8 cellular contexts compared by ENCODE assay signal in the genomic region with DNA sequence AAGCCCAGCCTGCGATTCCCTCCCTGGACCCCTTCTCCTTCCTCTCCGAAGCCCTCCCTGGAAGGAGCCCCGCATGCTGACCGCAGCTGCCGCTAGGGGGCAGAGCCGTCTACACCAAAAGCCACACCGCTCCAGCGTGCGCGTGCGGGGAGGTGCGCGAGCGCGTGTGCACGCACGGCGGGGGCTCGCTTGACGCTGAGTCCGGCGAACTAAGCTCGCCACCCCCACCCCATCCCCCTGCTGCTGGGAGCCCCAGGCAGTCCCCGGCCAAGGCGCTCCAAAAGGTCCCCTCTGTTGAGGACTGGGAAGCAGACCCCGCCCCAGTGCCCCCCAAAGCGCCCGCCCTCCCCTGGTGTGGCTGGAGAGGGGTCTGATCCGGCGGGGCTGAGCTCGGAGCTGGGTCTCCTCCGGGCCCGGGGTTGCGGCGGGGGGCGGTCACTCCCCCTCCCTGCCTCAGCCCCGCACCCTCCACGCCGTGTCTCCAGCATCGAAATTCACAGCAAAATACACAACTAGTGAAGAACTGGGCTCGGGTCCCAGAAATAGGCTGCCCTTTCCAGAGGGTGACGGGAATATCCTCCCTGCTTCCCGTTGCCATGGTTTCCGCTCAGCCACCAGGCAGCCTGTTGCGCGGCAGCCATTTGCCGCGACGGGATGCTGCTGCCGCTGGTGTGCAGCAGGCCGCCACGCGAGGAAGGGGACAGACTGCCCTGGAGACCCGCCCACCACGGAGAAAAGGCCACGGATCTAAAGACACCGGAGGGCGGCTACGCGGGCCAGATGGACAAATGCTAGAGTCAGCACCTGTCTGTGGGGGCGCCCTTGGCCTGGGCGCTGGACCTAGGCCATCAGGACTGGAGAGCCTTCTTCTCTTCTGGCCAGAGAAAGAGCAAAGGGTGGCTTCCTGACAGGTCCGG. TPM values are rescaled to one million over a fixed set of nuclear protein-coding genes. Genes with fewer than 3 reads are reported as not detected.
DNase-seq lines count a peak whose midpoint lies in the region; ATAC-seq and TF ChIP-seq lines count a peak whose summit lies in the region.

No MANE protein-coding gene starts in this region.

- TF ChIP-seq POLR2A in body of pancreas (IDR thresholded peaks at IDR 0.05), result no peak

- H3K4me1 ChIP-seq in body of pancreas, result peaks cover 10% of the 10 kb centered on the region

- H3K9me3 ChIP-seq in body of pancreas, result no peaks in the 10 kb centered on the region
- H3K9me3 ChIP-seq in iPS-18c (ENCODE audit: control insufficient read depth, insufficient read depth, low read length), result peaks cover 23% of the 10 kb centered on the region

- H3K27me3 ChIP-seq in body of pancreas, result no peaks in the 10 kb centered on the region

- intact Hi-C loops in body of pancreas (cut with DNase I), result no loop called here

- H3K4me3 ChIP-seq in body of pancreas, result no peak overlapping the region
- H3K4me3 ChIP-seq in iPS-18c (ENCODE audit: insufficient read depth, low read depth, low read length), result peak overlapping the region; percentile 36
- peak overlapping the region; percentile 4 to 41 (median 24) for H3K4me3 ChIP-seq in skin epidermis

- 6% methylated on average over 42 of the region's 63 CpGs; no CpG with 5 or more reads in 1 of the 2 donors for WGBS in body of pancreas, 2 donors

- no peaks in the 10 kb centered on the region for H3K36me3 ChIP-seq in body of pancreas (replicated peaks in 1 of 2; ENCODE audit: insufficient read depth in 1 of 2, low read depth in 2 of 2)

- H3K27ac ChIP-seq in body of pancreas (no peak overlapping the region), skin epidermis (peak overlapping the region in 3 of 21 experiments; percentile 11 to 66 (median 21))

- ATAC-seq in GM19351 (IDR thresholded peaks at IDR 0.05; ENCODE audit: unreplicated experiment) (peak; percentile 66), body of pancreas (peak; percentile 93), HG03045 (IDR thresholded peaks at IDR 0.05; ENCODE audit: unreplicated experiment) (no peak)

- DNase-seq in AG08396 (ENCODE audit: low spot score) (peak; percentile 74), NCI-H1092 (lab: John Stamatoyannopoulos, UW) (peak; percentile 65), UCSD-AML1 (lab: John Stamatoyannopoulos, UW; ENCODE audit: unreplicated experiment) (peak; percentile 67), body of pancreas (peak; percentile 58 to 77 (median 68))

- peak; percentile 50 to 71 (median 60) for TF ChIP-seq CTCF in body of pancreas (IDR thresholded peaks at IDR 0.05)

RNA-seq across cellular contexts. Expression of a gene that starts 11.2 kb away (rescaled TPM):
- 10 to 100 TPM in 1 of 2 donors, 1 to 10 TPM in 1; 8.6 to 23.9 TPM for total RNA-seq in body of pancreas

RNA-seq across cellular contexts. Expression of a gene that starts 36.8 kb away (rescaled TPM):
- not detected for total RNA-seq in body of pancreas

Comparison
In these comparisons a context has a peak if more than half of its experiments do, and no peak if none do; other contexts are left out.
1. H3K4me3 ChIP-seq: peak in iPS-18c (single experiment) and skin epidermis (7 of 7); none in body of pancreas (0 of 2).
2. Peak in every context shown above with its lines, with median percentiles within 50 percentile points of each other: DNase-seq.